Comparison of ENCODE assay signal across 1 cellular context in the genomic region with DNA sequence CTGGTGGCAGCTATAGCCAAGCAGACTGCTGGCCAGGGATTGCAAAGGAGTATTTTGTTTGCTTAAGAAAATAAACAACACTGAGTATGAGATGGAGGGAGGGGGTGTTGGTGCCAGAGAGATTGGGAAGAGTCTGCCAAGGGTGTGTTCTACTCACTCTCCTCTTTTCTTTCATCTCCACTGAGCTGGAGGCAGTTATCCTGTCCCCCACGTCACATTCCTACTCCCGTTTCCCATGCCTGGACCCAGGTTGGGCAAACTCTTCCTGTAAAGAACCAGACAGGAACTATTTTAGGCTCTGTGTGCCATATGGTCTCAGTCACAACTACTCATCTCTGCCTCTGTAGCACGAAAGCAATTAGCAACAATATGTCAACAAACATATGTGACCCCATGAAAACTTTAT.
TF ChIP-seq lines count a peak whose summit lies in the region.

No MANE protein-coding gene starts in this region.

TF ChIP-seq in SK-N-SH, 30 proteins besides CTCF, POLR2A, EP300 and RAD21 (continued from another document):
- TF ChIP-seq, protein P1, sequence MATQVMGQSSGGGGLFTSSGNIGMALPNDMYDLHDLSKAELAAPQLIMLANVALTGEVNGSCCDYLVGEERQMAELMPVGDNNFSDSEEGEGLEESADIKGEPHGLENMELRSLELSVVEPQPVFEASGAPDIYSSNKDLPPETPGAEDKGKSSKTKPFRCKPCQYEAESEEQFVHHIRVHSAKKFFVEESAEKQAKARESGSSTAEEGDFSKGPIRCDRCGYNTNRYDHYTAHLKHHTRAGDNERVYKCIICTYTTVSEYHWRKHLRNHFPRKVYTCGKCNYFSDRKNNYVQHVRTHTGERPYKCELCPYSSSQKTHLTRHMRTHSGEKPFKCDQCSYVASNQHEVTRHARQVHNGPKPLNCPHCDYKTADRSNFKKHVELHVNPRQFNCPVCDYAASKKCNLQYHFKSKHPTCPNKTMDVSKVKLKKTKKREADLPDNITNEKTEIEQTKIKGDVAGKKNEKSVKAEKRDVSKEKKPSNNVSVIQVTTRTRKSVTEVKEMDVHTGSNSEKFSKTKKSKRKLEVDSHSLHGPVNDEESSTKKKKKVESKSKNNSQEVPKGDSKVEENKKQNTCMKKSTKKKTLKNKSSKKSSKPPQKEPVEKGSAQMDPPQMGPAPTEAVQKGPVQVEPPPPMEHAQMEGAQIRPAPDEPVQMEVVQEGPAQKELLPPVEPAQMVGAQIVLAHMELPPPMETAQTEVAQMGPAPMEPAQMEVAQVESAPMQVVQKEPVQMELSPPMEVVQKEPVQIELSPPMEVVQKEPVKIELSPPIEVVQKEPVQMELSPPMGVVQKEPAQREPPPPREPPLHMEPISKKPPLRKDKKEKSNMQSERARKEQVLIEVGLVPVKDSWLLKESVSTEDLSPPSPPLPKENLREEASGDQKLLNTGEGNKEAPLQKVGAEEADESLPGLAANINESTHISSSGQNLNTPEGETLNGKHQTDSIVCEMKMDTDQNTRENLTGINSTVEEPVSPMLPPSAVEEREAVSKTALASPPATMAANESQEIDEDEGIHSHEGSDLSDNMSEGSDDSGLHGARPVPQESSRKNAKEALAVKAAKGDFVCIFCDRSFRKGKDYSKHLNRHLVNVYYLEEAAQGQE (IDR thresholded peaks at IDR 0.05; ENCODE audit: low read depth, low read length) = no peak
- TF ChIP-seq CHD2 (IDR thresholded peaks at IDR 0.05; ENCODE audit: low read length, partially characterized antibody) = no peak
- no peak for TF ChIP-seq FOSL2 (IDR thresholded peaks at IDR 0.05; ENCODE audit: borderline replicate concordance, low read depth)
- no peak for TF ChIP-seq SMC3 (IDR thresholded peaks at IDR 0.05; ENCODE audit: low read depth, low read length)
- no peak for TF ChIP-seq POLR2AphosphoS5 (IDR thresholded peaks at IDR 0.05; ENCODE audit: low read depth, low read length)
- no peak for TF ChIP-seq TEAD4 (IDR thresholded peaks at IDR 0.05; ENCODE audit: borderline replicate concordance, insufficient read depth)
- no peak for TF ChIP-seq GABPA (IDR thresholded peaks at IDR 0.05; ENCODE audit: low read depth)
- TF ChIP-seq TCF12 (IDR thresholded peaks at IDR 0.05) = no peak
- no peak for TF ChIP-seq RFX5 (IDR thresholded peaks at IDR 0.05; ENCODE audit: low read length)
- TF ChIP-seq, protein P2, sequence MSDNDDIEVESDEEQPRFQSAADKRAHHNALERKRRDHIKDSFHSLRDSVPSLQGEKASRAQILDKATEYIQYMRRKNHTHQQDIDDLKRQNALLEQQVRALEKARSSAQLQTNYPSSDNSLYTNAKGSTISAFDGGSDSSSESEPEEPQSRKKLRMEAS (IDR thresholded peaks at IDR 0.05; ENCODE audit: low read depth) = no peak
- TF ChIP-seq MXI1 (IDR thresholded peaks at IDR 0.05; ENCODE audit: low read depth, low read length) = no peak
- TF ChIP-seq NFIC (IDR thresholded peaks at IDR 0.05; ENCODE audit: borderline replicate concordance) = no peak
- TF ChIP-seq ELF1 (IDR thresholded peaks at IDR 0.05) = no peak
- TF ChIP-seq NRF1 (IDR thresholded peaks at IDR 0.05; ENCODE audit: low read depth, low read length) = no peak
TF ChIP-seq in SK-N-SH: peak in this region for 0.
